In the genomic region with DNA sequence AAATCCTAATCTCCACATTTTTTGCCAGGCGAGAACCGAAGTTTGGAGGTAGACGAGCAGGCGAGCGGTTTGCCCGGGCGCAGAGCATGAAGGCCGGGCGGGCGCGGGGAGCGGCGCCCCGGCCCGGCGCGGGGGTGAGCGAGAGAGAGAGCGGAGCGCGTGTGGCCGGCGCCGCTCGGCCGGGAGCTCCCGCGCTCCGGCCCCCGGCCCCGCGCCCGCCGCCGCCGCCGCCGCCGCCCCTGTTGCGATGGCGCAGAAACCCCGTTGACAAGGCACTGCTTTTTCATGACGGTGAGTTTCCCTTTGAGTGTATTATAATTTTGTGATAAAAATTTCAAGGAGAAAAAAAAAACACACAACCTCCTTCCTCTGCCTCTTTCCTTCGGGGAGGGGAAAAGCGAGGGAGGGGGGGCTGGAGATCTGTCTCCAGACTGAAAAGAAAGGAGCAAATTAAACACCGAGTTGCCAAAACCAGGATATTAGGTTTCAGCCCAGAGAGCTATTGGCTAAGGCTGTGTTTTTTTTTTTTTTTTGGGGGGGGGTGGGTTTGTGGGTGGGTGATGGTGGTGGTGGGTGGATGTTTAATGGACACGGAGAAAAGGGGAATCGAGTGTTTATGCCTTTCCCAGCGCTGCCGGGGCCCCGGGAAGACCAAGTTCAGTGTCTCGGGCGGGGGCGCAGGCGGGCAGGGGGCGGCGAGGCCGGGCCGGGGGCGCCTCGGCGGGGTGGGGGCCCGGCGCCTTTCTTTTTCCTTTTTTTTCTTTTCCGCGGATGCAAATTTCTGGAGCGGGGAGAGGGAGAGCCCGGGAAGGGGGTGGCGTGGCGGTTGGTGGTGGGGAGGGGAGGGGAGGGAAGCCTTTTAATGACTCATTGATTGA, we compare ENCODE assay signal across 1 cellular context.
TF ChIP-seq lines count a peak whose summit lies in the region.

A gene with protein sequence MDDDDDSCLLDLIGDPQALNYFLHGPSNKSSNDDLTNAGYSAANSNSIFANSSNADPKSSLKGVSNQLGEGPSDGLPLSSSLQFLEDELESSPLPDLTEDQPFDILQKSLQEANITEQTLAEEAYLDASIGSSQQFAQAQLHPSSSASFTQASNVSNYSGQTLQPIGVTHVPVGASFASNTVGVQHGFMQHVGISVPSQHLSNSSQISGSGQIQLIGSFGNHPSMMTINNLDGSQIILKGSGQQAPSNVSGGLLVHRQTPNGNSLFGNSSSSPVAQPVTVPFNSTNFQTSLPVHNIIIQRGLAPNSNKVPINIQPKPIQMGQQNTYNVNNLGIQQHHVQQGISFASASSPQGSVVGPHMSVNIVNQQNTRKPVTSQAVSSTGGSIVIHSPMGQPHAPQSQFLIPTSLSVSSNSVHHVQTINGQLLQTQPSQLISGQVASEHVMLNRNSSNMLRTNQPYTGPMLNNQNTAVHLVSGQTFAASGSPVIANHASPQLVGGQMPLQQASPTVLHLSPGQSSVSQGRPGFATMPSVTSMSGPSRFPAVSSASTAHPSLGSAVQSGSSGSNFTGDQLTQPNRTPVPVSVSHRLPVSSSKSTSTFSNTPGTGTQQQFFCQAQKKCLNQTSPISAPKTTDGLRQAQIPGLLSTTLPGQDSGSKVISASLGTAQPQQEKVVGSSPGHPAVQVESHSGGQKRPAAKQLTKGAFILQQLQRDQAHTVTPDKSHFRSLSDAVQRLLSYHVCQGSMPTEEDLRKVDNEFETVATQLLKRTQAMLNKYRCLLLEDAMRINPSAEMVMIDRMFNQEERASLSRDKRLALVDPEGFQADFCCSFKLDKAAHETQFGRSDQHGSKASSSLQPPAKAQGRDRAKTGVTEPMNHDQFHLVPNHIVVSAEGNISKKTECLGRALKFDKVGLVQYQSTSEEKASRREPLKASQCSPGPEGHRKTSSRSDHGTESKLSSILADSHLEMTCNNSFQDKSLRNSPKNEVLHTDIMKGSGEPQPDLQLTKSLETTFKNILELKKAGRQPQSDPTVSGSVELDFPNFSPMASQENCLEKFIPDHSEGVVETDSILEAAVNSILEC (plus strand): TSS at position 242 of the 878 bp plus-strand sequence. CDS start 39,971 bp downstream, outside the sequence.

TF ChIP-seq in K562, 482 proteins besides CTCF, POLR2A, EP300 and RAD21 (continued from another document and continues in another):
- TF ChIP-seq, protein P1, sequence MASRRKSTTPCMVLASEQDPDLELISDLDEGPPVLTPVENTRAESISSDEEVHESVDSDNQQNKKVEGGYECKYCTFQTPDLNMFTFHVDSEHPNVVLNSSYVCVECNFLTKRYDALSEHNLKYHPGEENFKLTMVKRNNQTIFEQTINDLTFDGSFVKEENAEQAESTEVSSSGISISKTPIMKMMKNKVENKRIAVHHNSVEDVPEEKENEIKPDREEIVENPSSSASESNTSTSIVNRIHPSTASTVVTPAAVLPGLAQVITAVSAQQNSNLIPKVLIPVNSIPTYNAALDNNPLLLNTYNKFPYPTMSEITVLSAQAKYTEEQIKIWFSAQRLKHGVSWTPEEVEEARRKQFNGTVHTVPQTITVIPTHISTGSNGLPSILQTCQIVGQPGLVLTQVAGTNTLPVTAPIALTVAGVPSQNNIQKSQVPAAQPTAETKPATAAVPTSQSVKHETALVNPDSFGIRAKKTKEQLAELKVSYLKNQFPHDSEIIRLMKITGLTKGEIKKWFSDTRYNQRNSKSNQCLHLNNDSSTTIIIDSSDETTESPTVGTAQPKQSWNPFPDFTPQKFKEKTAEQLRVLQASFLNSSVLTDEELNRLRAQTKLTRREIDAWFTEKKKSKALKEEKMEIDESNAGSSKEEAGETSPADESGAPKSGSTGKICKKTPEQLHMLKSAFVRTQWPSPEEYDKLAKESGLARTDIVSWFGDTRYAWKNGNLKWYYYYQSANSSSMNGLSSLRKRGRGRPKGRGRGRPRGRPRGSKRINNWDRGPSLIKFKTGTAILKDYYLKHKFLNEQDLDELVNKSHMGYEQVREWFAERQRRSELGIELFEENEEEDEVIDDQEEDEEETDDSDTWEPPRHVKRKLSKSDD (conservative IDR thresholded peaks at IDR 0.05; ENCODE audit: low read length), result no peak
- TF ChIP-seq, protein P2, sequence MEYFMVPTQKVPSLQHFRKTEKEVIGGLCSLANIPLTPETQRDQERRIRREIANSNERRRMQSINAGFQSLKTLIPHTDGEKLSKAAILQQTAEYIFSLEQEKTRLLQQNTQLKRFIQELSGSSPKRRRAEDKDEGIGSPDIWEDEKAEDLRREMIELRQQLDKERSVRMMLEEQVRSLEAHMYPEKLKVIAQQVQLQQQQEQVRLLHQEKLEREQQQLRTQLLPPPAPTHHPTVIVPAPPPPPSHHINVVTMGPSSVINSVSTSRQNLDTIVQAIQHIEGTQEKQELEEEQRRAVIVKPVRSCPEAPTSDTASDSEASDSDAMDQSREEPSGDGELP (CRISPR knock-in tag; IDR thresholded peaks at IDR 0.05; ENCODE audit: borderline replicate concordance), result no peak
- TF ChIP-seq PYGO2 (tag; IDR thresholded peaks at IDR 0.05) (no peak), SMAD3 (CRISPR knock-in tag; conservative IDR thresholded peaks at IDR 0.05) (no peak), MYNN (IDR thresholded peaks at IDR 0.05) (no peak), MYNN (CRISPR knock-in tag; IDR thresholded peaks at IDR 0.05) (no peak), ZNF785 (CRISPR knock-in tag; IDR thresholded peaks at IDR 0.05) (no peak), HCFC1 (IDR thresholded peaks at IDR 0.05; ENCODE audit: low read depth, low read length) (no peak), GATAD2B (IDR thresholded peaks at IDR 0.05; ENCODE audit: borderline replicate concordance) (no peak), SP2 (IDR thresholded peaks at IDR 0.05; ENCODE audit: extremely low read depth, low read depth, low read length, poor library complexity, severe bottlenecking) (no peak), PHB2 (IDR thresholded peaks at IDR 0.05; ENCODE audit: low read depth) (no peak), GABPA (tag; conservative IDR thresholded peaks at IDR 0.05; ENCODE audit: low read depth) (no peak; the same call in 1 of the 2 replicates), ZNF551 (CRISPR knock-in tag; IDR thresholded peaks at IDR 0.05) (no peak), NRF1 (conservative IDR thresholded peaks at IDR 0.05 in 1 of 2, IDR thresholded peaks at IDR 0.05 in 1 of 2) (no peak), TAF15 (IDR thresholded peaks at IDR 0.05; ENCODE audit: low read depth, low read length) (no peak), ZFP36 (IDR thresholded peaks at IDR 0.05; ENCODE audit: low read depth, low read length, partially characterized antibody) (no peak)
- TF ChIP-seq, protein P3, sequence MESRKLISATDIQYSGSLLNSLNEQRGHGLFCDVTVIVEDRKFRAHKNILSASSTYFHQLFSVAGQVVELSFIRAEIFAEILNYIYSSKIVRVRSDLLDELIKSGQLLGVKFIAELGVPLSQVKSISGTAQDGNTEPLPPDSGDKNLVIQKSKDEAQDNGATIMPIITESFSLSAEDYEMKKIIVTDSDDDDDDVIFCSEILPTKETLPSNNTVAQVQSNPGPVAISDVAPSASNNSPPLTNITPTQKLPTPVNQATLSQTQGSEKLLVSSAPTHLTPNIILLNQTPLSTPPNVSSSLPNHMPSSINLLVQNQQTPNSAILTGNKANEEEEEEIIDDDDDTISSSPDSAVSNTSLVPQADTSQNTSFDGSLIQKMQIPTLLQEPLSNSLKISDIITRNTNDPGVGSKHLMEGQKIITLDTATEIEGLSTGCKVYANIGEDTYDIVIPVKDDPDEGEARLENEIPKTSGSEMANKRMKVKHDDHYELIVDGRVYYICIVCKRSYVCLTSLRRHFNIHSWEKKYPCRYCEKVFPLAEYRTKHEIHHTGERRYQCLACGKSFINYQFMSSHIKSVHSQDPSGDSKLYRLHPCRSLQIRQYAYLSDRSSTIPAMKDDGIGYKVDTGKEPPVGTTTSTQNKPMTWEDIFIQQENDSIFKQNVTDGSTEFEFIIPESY (CRISPR knock-in tag; IDR thresholded peaks at IDR 0.05), result no peak
- TF ChIP-seq, protein P4, sequence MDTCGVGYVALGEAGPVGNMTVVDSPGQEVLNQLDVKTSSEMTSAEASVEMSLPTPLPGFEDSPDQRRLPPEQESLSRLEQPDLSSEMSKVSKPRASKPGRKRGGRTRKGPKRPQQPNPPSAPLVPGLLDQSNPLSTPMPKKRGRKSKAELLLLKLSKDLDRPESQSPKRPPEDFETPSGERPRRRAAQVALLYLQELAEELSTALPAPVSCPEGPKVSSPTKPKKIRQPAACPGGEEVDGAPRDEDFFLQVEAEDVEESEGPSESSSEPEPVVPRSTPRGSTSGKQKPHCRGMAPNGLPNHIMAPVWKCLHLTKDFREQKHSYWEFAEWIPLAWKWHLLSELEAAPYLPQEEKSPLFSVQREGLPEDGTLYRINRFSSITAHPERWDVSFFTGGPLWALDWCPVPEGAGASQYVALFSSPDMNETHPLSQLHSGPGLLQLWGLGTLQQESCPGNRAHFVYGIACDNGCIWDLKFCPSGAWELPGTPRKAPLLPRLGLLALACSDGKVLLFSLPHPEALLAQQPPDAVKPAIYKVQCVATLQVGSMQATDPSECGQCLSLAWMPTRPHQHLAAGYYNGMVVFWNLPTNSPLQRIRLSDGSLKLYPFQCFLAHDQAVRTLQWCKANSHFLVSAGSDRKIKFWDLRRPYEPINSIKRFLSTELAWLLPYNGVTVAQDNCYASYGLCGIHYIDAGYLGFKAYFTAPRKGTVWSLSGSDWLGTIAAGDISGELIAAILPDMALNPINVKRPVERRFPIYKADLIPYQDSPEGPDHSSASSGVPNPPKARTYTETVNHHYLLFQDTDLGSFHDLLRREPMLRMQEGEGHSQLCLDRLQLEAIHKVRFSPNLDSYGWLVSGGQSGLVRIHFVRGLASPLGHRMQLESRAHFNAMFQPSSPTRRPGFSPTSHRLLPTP (IDR thresholded peaks at IDR 0.05; ENCODE audit: borderline replicate concordance, extremely low read depth, insufficient read length), result no peak
- TF ChIP-seq, protein P5, sequence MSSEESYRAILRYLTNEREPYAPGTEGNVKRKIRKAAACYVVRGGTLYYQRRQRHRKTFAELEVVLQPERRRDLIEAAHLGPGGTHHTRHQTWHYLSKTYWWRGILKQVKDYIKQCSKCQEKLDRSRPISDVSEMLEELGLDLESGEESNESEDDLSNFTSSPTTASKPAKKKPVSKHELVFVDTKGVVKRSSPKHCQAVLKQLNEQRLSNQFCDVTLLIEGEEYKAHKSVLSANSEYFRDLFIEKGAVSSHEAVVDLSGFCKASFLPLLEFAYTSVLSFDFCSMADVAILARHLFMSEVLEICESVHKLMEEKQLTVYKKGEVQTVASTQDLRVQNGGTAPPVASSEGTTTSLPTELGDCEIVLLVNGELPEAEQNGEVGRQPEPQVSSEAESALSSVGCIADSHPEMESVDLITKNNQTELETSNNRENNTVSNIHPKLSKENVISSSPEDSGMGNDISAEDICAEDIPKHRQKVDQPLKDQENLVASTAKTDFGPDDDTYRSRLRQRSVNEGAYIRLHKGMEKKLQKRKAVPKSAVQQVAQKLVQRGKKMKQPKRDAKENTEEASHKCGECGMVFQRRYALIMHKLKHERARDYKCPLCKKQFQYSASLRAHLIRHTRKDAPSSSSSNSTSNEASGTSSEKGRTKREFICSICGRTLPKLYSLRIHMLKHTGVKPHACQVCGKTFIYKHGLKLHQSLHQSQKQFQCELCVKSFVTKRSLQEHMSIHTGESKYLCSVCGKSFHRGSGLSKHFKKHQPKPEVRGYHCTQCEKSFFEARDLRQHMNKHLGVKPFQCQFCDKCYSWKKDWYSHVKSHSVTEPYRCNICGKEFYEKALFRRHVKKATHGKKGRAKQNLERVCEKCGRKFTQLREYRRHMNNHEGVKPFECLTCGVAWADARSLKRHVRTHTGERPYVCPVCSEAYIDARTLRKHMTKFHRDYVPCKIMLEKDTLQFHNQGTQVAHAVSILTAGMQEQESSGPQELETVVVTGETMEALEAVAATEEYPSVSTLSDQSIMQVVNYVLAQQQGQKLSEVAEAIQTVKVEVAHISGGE (CRISPR knock-in tag; IDR thresholded peaks at IDR 0.05), result peak in 1 of 3 experiments; percentile 45; a peak in 1 of 6 replicates
- TF ChIP-seq, protein P6, sequence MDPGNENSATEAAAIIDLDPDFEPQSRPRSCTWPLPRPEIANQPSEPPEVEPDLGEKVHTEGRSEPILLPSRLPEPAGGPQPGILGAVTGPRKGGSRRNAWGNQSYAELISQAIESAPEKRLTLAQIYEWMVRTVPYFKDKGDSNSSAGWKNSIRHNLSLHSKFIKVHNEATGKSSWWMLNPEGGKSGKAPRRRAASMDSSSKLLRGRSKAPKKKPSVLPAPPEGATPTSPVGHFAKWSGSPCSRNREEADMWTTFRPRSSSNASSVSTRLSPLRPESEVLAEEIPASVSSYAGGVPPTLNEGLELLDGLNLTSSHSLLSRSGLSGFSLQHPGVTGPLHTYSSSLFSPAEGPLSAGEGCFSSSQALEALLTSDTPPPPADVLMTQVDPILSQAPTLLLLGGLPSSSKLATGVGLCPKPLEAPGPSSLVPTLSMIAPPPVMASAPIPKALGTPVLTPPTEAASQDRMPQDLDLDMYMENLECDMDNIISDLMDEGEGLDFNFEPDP (CRISPR knock-in tag; IDR thresholded peaks at IDR 0.05), result no peak
- TF ChIP-seq, protein P7, sequence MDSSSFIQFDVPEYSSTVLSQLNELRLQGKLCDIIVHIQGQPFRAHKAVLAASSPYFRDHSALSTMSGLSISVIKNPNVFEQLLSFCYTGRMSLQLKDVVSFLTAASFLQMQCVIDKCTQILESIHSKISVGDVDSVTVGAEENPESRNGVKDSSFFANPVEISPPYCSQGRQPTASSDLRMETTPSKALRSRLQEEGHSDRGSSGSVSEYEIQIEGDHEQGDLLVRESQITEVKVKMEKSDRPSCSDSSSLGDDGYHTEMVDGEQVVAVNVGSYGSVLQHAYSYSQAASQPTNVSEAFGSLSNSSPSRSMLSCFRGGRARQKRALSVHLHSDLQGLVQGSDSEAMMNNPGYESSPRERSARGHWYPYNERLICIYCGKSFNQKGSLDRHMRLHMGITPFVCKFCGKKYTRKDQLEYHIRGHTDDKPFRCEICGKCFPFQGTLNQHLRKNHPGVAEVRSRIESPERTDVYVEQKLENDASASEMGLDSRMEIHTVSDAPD (CRISPR knock-in tag; IDR thresholded peaks at IDR 0.05), result no peak
- TF ChIP-seq, protein P8, sequence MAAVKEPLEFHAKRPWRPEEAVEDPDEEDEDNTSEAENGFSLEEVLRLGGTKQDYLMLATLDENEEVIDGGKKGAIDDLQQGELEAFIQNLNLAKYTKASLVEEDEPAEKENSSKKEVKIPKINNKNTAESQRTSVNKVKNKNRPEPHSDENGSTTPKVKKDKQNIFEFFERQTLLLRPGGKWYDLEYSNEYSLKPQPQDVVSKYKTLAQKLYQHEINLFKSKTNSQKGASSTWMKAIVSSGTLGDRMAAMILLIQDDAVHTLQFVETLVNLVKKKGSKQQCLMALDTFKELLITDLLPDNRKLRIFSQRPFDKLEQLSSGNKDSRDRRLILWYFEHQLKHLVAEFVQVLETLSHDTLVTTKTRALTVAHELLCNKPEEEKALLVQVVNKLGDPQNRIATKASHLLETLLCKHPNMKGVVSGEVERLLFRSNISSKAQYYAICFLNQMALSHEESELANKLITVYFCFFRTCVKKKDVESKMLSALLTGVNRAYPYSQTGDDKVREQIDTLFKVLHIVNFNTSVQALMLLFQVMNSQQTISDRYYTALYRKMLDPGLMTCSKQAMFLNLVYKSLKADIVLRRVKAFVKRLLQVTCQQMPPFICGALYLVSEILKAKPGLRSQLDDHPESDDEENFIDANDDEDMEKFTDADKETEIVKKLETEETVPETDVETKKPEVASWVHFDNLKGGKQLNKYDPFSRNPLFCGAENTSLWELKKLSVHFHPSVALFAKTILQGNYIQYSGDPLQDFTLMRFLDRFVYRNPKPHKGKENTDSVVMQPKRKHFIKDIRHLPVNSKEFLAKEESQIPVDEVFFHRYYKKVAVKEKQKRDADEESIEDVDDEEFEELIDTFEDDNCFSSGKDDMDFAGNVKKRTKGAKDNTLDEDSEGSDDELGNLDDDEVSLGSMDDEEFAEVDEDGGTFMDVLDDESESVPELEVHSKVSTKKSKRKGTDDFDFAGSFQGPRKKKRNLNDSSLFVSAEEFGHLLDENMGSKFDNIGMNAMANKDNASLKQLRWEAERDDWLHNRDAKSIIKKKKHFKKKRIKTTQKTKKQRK (IDR thresholded peaks at IDR 0.05; ENCODE audit: borderline replicate concordance, low read depth, low read length), result no peak
